ENCODE assay signal across 22 cellular contexts in genomic region chr11:83097671-83098070, GRCh38. TPM values are rescaled to one million over a fixed set of nuclear protein-coding genes. Genes with fewer than 3 reads are reported as not detected.
DNase-seq lines count a peak whose midpoint lies in the region; ATAC-seq, FAIRE-seq and TF ChIP-seq lines count a peak whose summit lies in the region.
"Had no signal": no experiment of that assay in that cellular context is flagged by ENCODE, and none has a peak within 500 bp of the region (broad histone marks: within the 10 kb centered on the region; RNA-seq: fewer than 3 reads in every experiment).

No MANE protein-coding gene starts in this region.

- no peaks in the 10 kb centered on the region for H3K36me3 ChIP-seq in osteoblast (ENCODE audit: insufficient read depth, low read length)
- H3K36me3 ChIP-seq: BLaER1 treated with 17β-estradiol and CSF1 and Interleukin-3, amounts not matched to agents 10 nM and 100 nM had no signal

- H3K4me2 ChIP-seq in osteoblast (ENCODE audit: insufficient read depth, low read length) = peak overlapping the region; percentile 32
- H3K4me2 ChIP-seq: BLaER1 treated with 17β-estradiol and CSF1 and Interleukin-3, amounts not matched to agents 10 nM and 100 nM had no signal

- no peak for ATAC-seq in GM18909 (IDR thresholded peaks at IDR 0.05; ENCODE audit: poor library complexity, unreplicated experiment)
- ATAC-seq: GM12878, K562 had no signal

- FAIRE-seq in GM19239 (lab: Jason Lieb, UNC) = no peak
- FAIRE-seq: D721Med, GM12878, K562 had no signal

- H3K27ac ChIP-seq in osteoblast (ENCODE audit: low read depth, low read length) = no peak overlapping the region
- H3K27ac ChIP-seq: BLaER1 treated with 17β-estradiol and CSF1 and Interleukin-3, amounts not matched to agents 10 nM and 100 nM had no signal

- H4K20me1 ChIP-seq in osteoblast (ENCODE audit: insufficient read depth, low read length) = no peaks in the 10 kb centered on the region

- TF ChIP-seq CTCF in osteoblast (IDR thresholded peaks at IDR 0.05; ENCODE audit: extremely low read depth, low read depth, low read length) = no peak

- H3K9me3 ChIP-seq in osteoblast (ENCODE audit: low read depth, low read length) = no peaks in the 10 kb centered on the region
- H3K9me3 ChIP-seq: BLaER1 treated with 17β-estradiol and CSF1 and Interleukin-3, amounts not matched to agents 10 nM and 100 nM had no signal

- H3K4me1 ChIP-seq in osteoblast (ENCODE audit: insufficient read depth, low read length) = peaks cover 11% of the 10 kb centered on the region
- H3K4me1 ChIP-seq: BLaER1 treated with 17β-estradiol and CSF1 and Interleukin-3, amounts not matched to agents 10 nM and 100 nM had no signal

- H2AFZ ChIP-seq in osteoblast (ENCODE audit: low read length) = no peak overlapping the region

- no peaks in the 10 kb centered on the region for H3K79me2 ChIP-seq in osteoblast (ENCODE audit: insufficient read depth, low read length)

- no peak overlapping the region for H3K4me3 ChIP-seq in osteoblast (ENCODE audit: insufficient read depth, low read length)
- H3K4me3 ChIP-seq: BLaER1 treated with 17β-estradiol and CSF1 and Interleukin-3, amounts not matched to agents 10 nM and 100 nM; GM12878; K562 had no signal

- H3K27me3 ChIP-seq in osteoblast (ENCODE audit: insufficient read depth, low read length) = no peaks in the 10 kb centered on the region
- H3K27me3 ChIP-seq: BLaER1 treated with 17β-estradiol and CSF1 and Interleukin-3, amounts not matched to agents 10 nM and 100 nM had no signal

- DNase-seq in EL = peak; percentile 32
- peak; percentile 5 for DNase-seq in astrocyte of the hippocampus (ENCODE audit: low read depth, low spot score)
- peak; percentile 51 for DNase-seq in fibroblast of gingiva (ENCODE audit: low read depth)
- peak; percentile 87 for DNase-seq in osteoblast (ENCODE audit: insufficient read length, low spot score, missing footprints)
- DNase-seq in GM19239 (ENCODE audit: insufficient read length, low spot score) = no peak
- no peak for DNase-seq in activated CD4-positive, alpha-beta T cell treated with anti-CD3 and anti-CD28 coated beads for 4 hours
- no peak for DNase-seq in activated CD4-positive, alpha-beta T cell treated with anti-CD3 and anti-CD28 coated beads, Interleukin-2, amount 50 U/mL, for 1 hour
- DNase-seq: CD8-positive, alpha-beta memory T cell; DMS79; GDM1; GOT3; MV-4-11; NCI-H1417; NCI-H1930; NCI-H446 treated with DMSO at 0.1 percent for 48 hours; OCI-M1; RPMI8226 had no signal

RNA-seq across cellular contexts. Expression of gene RAB30, which starts 26.0 kb away (rescaled TPM):
- 21.0 and 27.4 TPM in 2 replicates for total RNA-seq in osteoblast

RNA-seq across cellular contexts. Expression of gene PCF11, which starts 59.3 kb away (rescaled TPM):
- 38.4 and 43.0 TPM in 2 replicates for total RNA-seq in osteoblast

Comparison
In these comparisons a context has a peak if more than half of its experiments do, and no peak if none do; other contexts are left out.
1. DNase-seq: peak in EL (single experiment), astrocyte of the hippocampus (single experiment), fibroblast of gingiva (single experiment) and osteoblast (single experiment); none in GM19239 (single experiment), activated CD4-positive, alpha-beta T cell treated with anti-CD3 and anti-CD28 coated beads for 4 hours (0 of 2) and activated CD4-positive, alpha-beta T cell treated with anti-CD3 and anti-CD28 coated beads, Interleukin-2, amount 50 U/mL, for 1 hour (single experiment).